9 cellular contexts compared by ENCODE assay signal in the genomic region with DNA sequence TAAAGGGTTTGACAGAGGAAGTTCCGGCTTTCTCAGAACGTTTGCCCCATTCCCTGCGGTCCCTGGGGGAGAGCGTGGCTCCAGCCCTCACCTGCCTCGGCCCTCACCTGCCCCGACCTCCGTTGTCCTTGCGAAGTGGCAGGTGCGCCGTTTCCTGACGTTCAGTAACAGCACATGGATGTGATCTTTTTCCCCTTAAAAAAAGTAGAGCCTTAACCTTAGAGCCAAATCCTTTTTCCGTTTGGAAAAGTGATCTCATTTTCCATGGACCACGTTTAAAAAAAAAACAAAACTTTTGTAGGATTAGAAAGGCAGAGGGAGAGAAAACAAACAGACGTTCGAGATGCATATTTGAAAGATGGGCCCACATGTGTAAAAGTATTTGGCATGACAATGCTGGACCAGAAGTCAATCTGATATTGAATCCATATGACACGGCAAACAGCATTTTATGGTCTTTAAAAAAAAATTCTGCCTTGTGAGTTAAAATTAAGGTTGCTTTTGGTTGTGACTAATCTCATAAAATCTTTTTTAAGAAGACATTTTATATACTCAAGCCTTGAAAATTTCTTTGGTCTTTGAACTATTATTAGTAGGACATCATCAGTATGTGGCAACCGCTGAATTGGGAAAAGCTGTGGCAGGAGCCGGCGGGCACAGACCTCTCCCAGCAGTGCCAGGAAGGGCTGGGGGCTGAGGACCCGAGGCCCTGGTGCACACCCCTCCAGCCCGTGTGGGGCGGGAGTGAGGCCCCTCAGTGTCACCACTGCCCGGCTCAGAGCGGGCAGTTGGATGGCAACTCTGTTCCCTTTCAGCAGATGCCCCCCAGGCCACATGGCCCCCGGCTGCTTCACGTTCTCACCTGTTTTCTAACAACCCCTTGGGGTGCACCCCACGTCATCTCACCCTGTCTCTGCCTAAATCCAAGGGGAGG. TPM values are rescaled to one million over a fixed set of nuclear protein-coding genes. Genes with fewer than 3 reads are reported as not detected.
DNase-seq lines count a peak whose midpoint lies in the region; ATAC-seq and TF ChIP-seq lines count a peak whose summit lies in the region.
"Had no signal": no experiment of that assay in that cellular context is flagged by ENCODE, and none has a peak within 500 bp of the region (broad histone marks: within the 10 kb centered on the region; RNA-seq: fewer than 3 reads in every experiment).

No MANE protein-coding gene starts in this region.

- H3K4me1 ChIP-seq in hepatocyte (ENCODE audit: insufficient read depth) (peaks cover 22% of the 10 kb centered on the region), upper lobe of right lung (peaks cover 24% of the 10 kb centered on the region)

- no peak for ATAC-seq in activated T-cell treated with anti-CD3 and anti-CD28 coated beads, Interleukin-2, amount 50 U/mL, for 72 hours (replicated peaks in 1 of 2)
- ATAC-seq in HG03097 (IDR thresholded peaks at IDR 0.05; ENCODE audit: low FRiP score, unreplicated experiment), result peak; percentile 1
- no peak for ATAC-seq in activated B cell treated with CpG ODN at 0.5 μM for 24 hours (ENCODE audit: low read depth)
- no peak for ATAC-seq in upper lobe of right lung

- no peak overlapping the region for H2AFZ ChIP-seq in hepatocyte

- no peaks in the 10 kb centered on the region for H3K9me2 ChIP-seq in hepatocyte (replicated peaks; ENCODE audit: insufficient read depth)

- H3K4me3 ChIP-seq in hepatocyte (no peak overlapping the region), upper lobe of right lung (peak overlapping the region; percentile 33)

- H3K4me2 ChIP-seq in hepatocyte, result peak overlapping the region; percentile 66

- 53% methylated on average over 27 of the region's 27 CpGs for WGBS in hepatocyte (ENCODE audit: low lambda C conversion rate, missing lambda C conversion rate)

- no peaks in the 10 kb centered on the region for H3K9me3 Mint-ChIP-seq in activated T-cell treated with anti-CD3 and anti-CD28 coated beads, Interleukin-2, amount 50 U/mL, for 72 hours
- H3K9me3 Mint-ChIP-seq in activated B cell treated with CpG ODN at 0.5 μM for 24 hours, result no peaks in the 10 kb centered on the region

- peaks cover 17% of the 10 kb centered on the region for H3K27me3 Mint-ChIP-seq in activated T-cell treated with anti-CD3 and anti-CD28 coated beads, Interleukin-2, amount 50 U/mL, for 72 hours (ENCODE audit: low read depth)
- H3K27me3 Mint-ChIP-seq in activated B cell treated with CpG ODN at 0.5 μM for 24 hours, result peaks cover 13% of the 10 kb centered on the region

- H3K27me3 ChIP-seq in hepatocyte, result no peaks in the 10 kb centered on the region
- H3K27me3 ChIP-seq in upper lobe of right lung, result no peaks in the 10 kb centered on the region
- H3K27me3 ChIP-seq: adrenal gland had no signal

- peak overlapping the region; percentile 94 for H3K27ac ChIP-seq in hepatocyte
- H3K27ac ChIP-seq in upper lobe of right lung, result peak overlapping the region; percentile 90

- intact Hi-C loops in activated B cell treated with CpG ODN at 0.5 μM for 24 hours (cut with micrococcal nuclease), result loop anchor here (2.0 kb wide), 1 partner anchor 26 kb away; no protein-coding TSS in a partner anchor
- intact Hi-C loops in upper lobe of right lung (cut with DNase I), result no loop called here

- H4K20me1 ChIP-seq in hepatocyte (ENCODE audit: insufficient read depth, poor library complexity, severe bottlenecking), result no peaks in the 10 kb centered on the region

- POLR2A ChIA-PET in activated B cell treated with CpG ODN at 0.5 μM for 24 hours (lab: Charles Lee), result interaction anchor here (0.9 to 1.4 kb wide), 6 partner anchors 22 to 84 kb away, joined by 3 to 7 read pairs (median 4); no protein-coding TSS in a partner anchor

- H3K4me3 Mint-ChIP-seq in activated T-cell treated with anti-CD3 and anti-CD28 coated beads, Interleukin-2, amount 50 U/mL, for 72 hours, result peak overlapping the region; percentile 75 to 77
- peak overlapping the region; percentile 69 for H3K4me3 Mint-ChIP-seq in activated B cell treated with CpG ODN at 0.5 μM for 24 hours

- H3K79me2 ChIP-seq in hepatocyte, result no peaks in the 10 kb centered on the region

- CTCF ChIA-PET in activated B cell treated with CpG ODN at 0.5 μM for 24 hours (lab: Charles Lee), result no interaction called here

- H3K9me3 ChIP-seq in hepatocyte (ENCODE audit: low read depth), result no peaks in the 10 kb centered on the region
- H3K9me3 ChIP-seq in upper lobe of right lung, result no peaks in the 10 kb centered on the region
- H3K9me3 ChIP-seq: adrenal gland had no signal

- H3K36me3 Mint-ChIP-seq in activated T-cell treated with anti-CD3 and anti-CD28 coated beads, Interleukin-2, amount 50 U/mL, for 72 hours (ENCODE audit: insufficient read depth in 2 of 2), result peaks cover 9 to 34% of the 10 kb centered on the region in 2 donors
- H3K36me3 Mint-ChIP-seq in activated B cell treated with CpG ODN at 0.5 μM for 24 hours (ENCODE audit: low read depth), result no peaks in the 10 kb centered on the region

- DNase-seq in activated T-cell treated with anti-CD3 and anti-CD28 coated beads, Interleukin-2, amount 50 U/mL, for 72 hours, result no peak
- DNase-seq in activated T-cell treated with anti-CD3 and anti-CD28 coated beads for 4 hours (no peak), activated B cell treated with CpG ODN at 0.5 μM for 24 hours (no peak), hepatocyte (ENCODE audit: low spot score) (no peak), upper lobe of right lung (no peak), islet precursor cell (no peak), C1 segment of cervical spinal cord (lab: John Stamatoyannopoulos, UW) (no peak)

- peaks cover 63% of the 10 kb centered on the region for H3K4me1 Mint-ChIP-seq in activated T-cell treated with anti-CD3 and anti-CD28 coated beads, Interleukin-2, amount 50 U/mL, for 72 hours (ENCODE audit: low read depth)
- peaks cover 49% of the 10 kb centered on the region for H3K4me1 Mint-ChIP-seq in activated B cell treated with CpG ODN at 0.5 μM for 24 hours

- H3K36me3 ChIP-seq in hepatocyte (replicated peaks; ENCODE audit: insufficient read depth, low read depth) (no peaks in the 10 kb centered on the region), upper lobe of right lung (no peaks in the 10 kb centered on the region)
- H3K36me3 ChIP-seq: adrenal gland had no signal

- peak overlapping the region; percentile 80 for H3K27ac Mint-ChIP-seq in activated T-cell treated with anti-CD3 and anti-CD28 coated beads, Interleukin-2, amount 50 U/mL, for 72 hours
- H3K27ac Mint-ChIP-seq in activated B cell treated with CpG ODN at 0.5 μM for 24 hours, result peak overlapping the region; percentile 91

- TF ChIP-seq CTCF in activated B cell treated with CpG ODN at 0.5 μM for 24 hours (IDR thresholded peaks at IDR 0.05) (no peak), hepatocyte (IDR thresholded peaks at IDR 0.05; ENCODE audit: poor library complexity) (no peak), upper lobe of right lung (IDR thresholded peaks at IDR 0.05) (no peak)

RNA-seq across cellular contexts. Expression of a gene that starts 42.4 kb away (rescaled TPM):
- 10 to 100 TPM; 60.1 to 78.2 TPM for total RNA-seq in activated T-cell treated with anti-CD3 and anti-CD28 coated beads, Interleukin-2, amount 50 U/mL, for 72 hours
- total RNA-seq in activated B cell treated with CpG ODN at 0.5 μM for 24 hours, result 75.9 and 79.6 TPM in 2 replicates
- 30.9 and 38.3 TPM in 2 replicates for total RNA-seq in hepatocyte
- polyA plus RNA-seq in hepatocyte, result 36.1 and 45.3 TPM in 2 replicates
- total RNA-seq in upper lobe of right lung, result 59.5 TPM
